ENCODE assay signal across 8 cellular contexts in the genomic region with DNA sequence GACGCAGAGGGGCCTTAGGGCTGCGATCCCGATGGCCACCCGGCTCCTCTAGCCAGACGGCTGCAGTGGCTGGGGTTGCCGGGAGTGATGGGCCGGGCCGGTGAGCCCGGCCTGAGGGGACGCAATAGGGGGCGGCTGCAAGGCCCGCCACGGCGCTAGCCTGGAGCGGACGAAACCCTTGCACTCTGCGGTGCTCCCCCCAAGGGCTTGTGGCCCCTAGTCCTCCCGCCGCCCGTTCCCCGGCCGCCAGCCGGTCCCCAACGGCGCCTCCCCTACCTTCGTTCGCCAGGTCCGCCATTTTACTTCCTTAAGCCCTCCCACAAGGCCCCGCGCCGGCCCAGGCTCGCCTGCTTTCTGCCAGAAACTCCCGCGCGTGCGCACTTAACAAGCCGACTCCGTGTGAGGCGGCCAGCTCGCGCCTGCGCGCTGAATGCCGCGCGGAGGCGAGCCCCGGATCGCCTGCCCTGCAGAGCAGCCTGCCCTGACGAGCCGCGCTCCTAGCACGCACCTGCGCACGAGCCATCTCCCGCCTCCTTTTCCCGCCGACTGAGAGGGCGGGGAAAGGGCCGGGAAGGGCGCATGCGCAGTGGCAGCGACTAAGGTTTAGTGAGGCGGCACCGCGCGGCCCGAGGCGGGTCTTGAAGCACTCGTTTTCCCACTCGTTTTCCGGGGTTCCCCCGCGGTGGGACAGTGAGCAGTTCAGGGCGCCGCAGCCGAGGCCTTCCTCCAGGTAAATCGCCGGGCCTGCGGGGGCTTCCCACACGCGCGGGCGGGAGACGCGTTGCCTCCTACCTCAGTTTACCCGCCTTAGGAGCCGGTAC. TPM values are rescaled to one million over a fixed set of nuclear protein-coding genes. Genes with fewer than 3 reads are reported as not detected.
DNase-seq lines count a peak whose midpoint lies in the region; ATAC-seq, FAIRE-seq and TF ChIP-seq lines count a peak whose summit lies in the region.

A gene with protein sequence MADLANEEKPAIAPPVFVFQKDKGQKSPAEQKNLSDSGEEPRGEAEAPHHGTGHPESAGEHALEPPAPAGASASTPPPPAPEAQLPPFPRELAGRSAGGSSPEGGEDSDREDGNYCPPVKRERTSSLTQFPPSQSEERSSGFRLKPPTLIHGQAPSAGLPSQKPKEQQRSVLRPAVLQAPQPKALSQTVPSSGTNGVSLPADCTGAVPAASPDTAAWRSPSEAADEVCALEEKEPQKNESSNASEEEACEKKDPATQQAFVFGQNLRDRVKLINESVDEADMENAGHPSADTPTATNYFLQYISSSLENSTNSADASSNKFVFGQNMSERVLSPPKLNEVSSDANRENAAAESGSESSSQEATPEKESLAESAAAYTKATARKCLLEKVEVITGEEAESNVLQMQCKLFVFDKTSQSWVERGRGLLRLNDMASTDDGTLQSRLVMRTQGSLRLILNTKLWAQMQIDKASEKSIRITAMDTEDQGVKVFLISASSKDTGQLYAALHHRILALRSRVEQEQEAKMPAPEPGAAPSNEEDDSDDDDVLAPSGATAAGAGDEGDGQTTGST (minus strand): TSS at position 356 of the 821 bp plus-strand sequence. CDS start 58 bp downstream, at position 298.

- ATAC-seq in GM21360 (IDR thresholded peaks at IDR 0.05; ENCODE audit: unreplicated experiment): peak; percentile 77

- DNase-seq in COLO668 (lab: John Stamatoyannopoulos, UW; ENCODE audit: unreplicated experiment) (peak; percentile 99), HT1080 (ENCODE audit: low read depth) (peak; percentile 99), NOMO-1 treated with DMSO at 0.1 percent for 48 hours (lab: John Stamatoyannopoulos, UW; ENCODE audit: unreplicated experiment) (peak; percentile 98), H1 (ENCODE audit: low read depth in 1 of 2, low spot score in 2 of 2) (peak; percentile 96 to 99), mesenchymal stem cell (peak; percentile 98)
- DNase-seq in activated CD8-positive, alpha-beta memory T cell treated with anti-CD3 and anti-CD28 coated beads for 48 hours (ENCODE audit: low read depth in 2 of 3, low spot score in 2 of 3): peak; percentile 92 to 99 (median 93)
- DNase-seq in stimulated activated CD8-positive, alpha-beta memory T cell treated with anti-CD3 and anti-CD28 coated beads, Interleukin-12 subunit alpha, Interleukin-12 subunit beta, amount 100 ng/mL, for 4 hours (ENCODE audit: low read depth): peak; percentile 99

- TF ChIP-seq EP300 in H1 (IDR thresholded peaks at IDR 0.05; ENCODE audit: borderline replicate concordance in 1 of 2, low read depth in 2 of 2, low read length in 2 of 2): no peak

- H4K8ac ChIP-seq in H1 (ENCODE audit: extremely low read depth, insufficient read depth, low read length) (peak within 1 kb of the TSS; percentile 97), mesenchymal stem cell (ENCODE audit: low read length) (peak within 1 kb of the TSS; percentile 86)

- no peak for TF ChIP-seq RAD21 in H1 (IDR thresholded peaks at IDR 0.05 in 1 of 2, conservative IDR thresholded peaks at IDR 0.05 in 1 of 2; ENCODE audit: low read depth in 2 of 2, low read length in 2 of 2)

- H3K79me1 ChIP-seq in H1 (ENCODE audit: low read depth, low read length) (peaks cover 27% of the 10 kb centered on the region), mesenchymal stem cell (replicated peaks; ENCODE audit: low read length, poor library complexity, severe bottlenecking) (peaks cover 10% of the 10 kb centered on the region)

- H3K9ac ChIP-seq in H1 (replicated peaks in 1 of 4; ENCODE audit: extremely low read depth in 1 of 4, low read depth in 3 of 4, low read length in 3 of 4) (peak within 1 kb of the TSS; percentile 91 to 94 (median 93)), mesenchymal stem cell (ENCODE audit: low read length) (peak within 1 kb of the TSS; percentile 94)

- H3K18ac ChIP-seq in H1 (ENCODE audit: extremely low read depth, low read length) (no peak within 1 kb of the TSS; the same call in 1 of the 2 replicates), mesenchymal stem cell (ENCODE audit: low read depth in 1 of 2, low read length in 2 of 2) (peak within 1 kb of the TSS; percentile 97 to 99)

- H3K27me3 ChIP-seq in H1 (replicated peaks in 1 of 4; ENCODE audit: control insufficient read depth in 3 of 4, extremely low read depth in 1 of 4, insufficient read depth in 3 of 4, low read length in 3 of 4) (no peaks in the 10 kb centered on the region), mesenchymal stem cell (ENCODE audit: control insufficient read depth in 1 of 2, insufficient read depth in 1 of 2, low read length in 2 of 2) (no peaks in the 10 kb centered on the region)

- H3K14ac ChIP-seq in H1 (ENCODE audit: insufficient read length) (no peak within 1 kb of the TSS), mesenchymal stem cell (ENCODE audit: low read length in 2 of 2) (peak within 1 kb of the TSS in 1 of 2 experiments; percentile 98)

- TF ChIP-seq POLR2A in H1 (IDR thresholded peaks at IDR 0.05; ENCODE audit: control extremely low read depth in 1 of 2, low read depth in 2 of 2, low read length in 2 of 2): peak in 1 of 2 experiments; percentile 90; a peak in 2 of 3 replicates

- peak within 1 kb of the TSS; percentile 16; the same call in 1 of the 2 replicates for H2AK5ac ChIP-seq in H1 (ENCODE audit: low read depth, low read length)
- H2AK5ac ChIP-seq in mesenchymal stem cell (ENCODE audit: low read length, severe bottlenecking): no peak within 1 kb of the TSS

- H2BK12ac ChIP-seq in H1 (ENCODE audit: low read depth, low read length) (no peak within 1 kb of the TSS), mesenchymal stem cell (ENCODE audit: low read length in 2 of 2) (peak within 1 kb of the TSS in 1 of 2 experiments; percentile 94)

- WGBS in H1 (ENCODE audit: extremely low coverage in 1 of 2, insufficient coverage in 1 of 2, insufficient read length in 1 of 2, insufficient replicate concordance in 2 of 2, low coverage in 1 of 2, low lambda C conversion rate in 2 of 2, missing lambda C conversion rate in 1 of 2), 2 experiments: 1% methylated on average over 86 of the region's 88 CpGs; no CpG with 5 or more reads in 1 of the 2 experiments
- under 1% methylated on average over 86 of the region's 88 CpGs for WGBS in mesenchymal stem cell

- peaks cover 22 to 27% of the 10 kb centered on the region in 2 experiments for H4K20me1 ChIP-seq in H1 (replicated peaks in 1 of 2; ENCODE audit: control insufficient read depth in 1 of 2, insufficient read depth in 2 of 2, low read length in 2 of 2)

- peak within 1 kb of the TSS; percentile 86 for H4K5ac ChIP-seq in H1 (ENCODE audit: insufficient read length, low read depth, low read length)

- H2BK120ac ChIP-seq in H1 (replicated peaks; ENCODE audit: low read depth, low read length): no peak within 1 kb of the TSS
- H2BK120ac ChIP-seq in mesenchymal stem cell (ENCODE audit: low read depth, low read length): peak within 1 kb of the TSS; percentile 78

- H3K79me2 ChIP-seq in H1 (ENCODE audit: control insufficient read depth in 1 of 2, insufficient read depth in 2 of 2, low read length in 2 of 2): peaks cover 42 to 49% of the 10 kb centered on the region in 2 experiments

- peak within 1 kb of the TSS; percentile 83 for H3K56ac ChIP-seq in H1 (replicated peaks; ENCODE audit: insufficient read length, low read depth, low read length)

- TF ChIP-seq CTCF in H1 (IDR thresholded peaks at IDR 0.05; ENCODE audit: control extremely low read depth in 1 of 3, insufficient read depth in 1 of 3, low read depth in 1 of 3, low read length in 3 of 3): no peak

- H3K36me3 ChIP-seq in H1 (ENCODE audit: control insufficient read depth in 2 of 4, insufficient read depth in 4 of 4, low read length in 3 of 4): peaks cover 0 to 21% (median 7%) of the 10 kb centered on the region in 4 experiments; a peak in 6 of 8 replicates
- peaks cover 15 to 16% of the 10 kb centered on the region in 2 experiments for H3K36me3 ChIP-seq in mesenchymal stem cell (ENCODE audit: control insufficient read depth in 1 of 2, insufficient read depth in 2 of 2, low read depth in 1 of 2, low read length in 2 of 2)

- peak within 1 kb of the TSS; percentile 94 to 96 for H3K4me2 ChIP-seq in H1 (ENCODE audit: insufficient read depth in 1 of 2, low read depth in 2 of 2, low read length in 2 of 2)
- H3K4me2 ChIP-seq in mesenchymal stem cell (ENCODE audit: low read length, poor library complexity, severe bottlenecking): peak within 1 kb of the TSS; percentile 97

- no peaks in the 10 kb centered on the region for H3K9me3 ChIP-seq in H1 (ENCODE audit: insufficient read depth in 2 of 2, low read depth in 1 of 2, low read length in 1 of 2)
- no peaks in the 10 kb centered on the region for H3K9me3 ChIP-seq in mesenchymal stem cell (ENCODE audit: control insufficient read depth, low read length)

- H3K23ac ChIP-seq in H1 (ENCODE audit: insufficient read length) (no peak within 1 kb of the TSS), mesenchymal stem cell (ENCODE audit: low read length in 2 of 2) (peak within 1 kb of the TSS; percentile 26 to 99)

- H3K4ac ChIP-seq in H1 (replicated peaks; ENCODE audit: insufficient read length, low read depth, low read length) (no peak within 1 kb of the TSS), mesenchymal stem cell (ENCODE audit: low read depth in 1 of 2, low read length in 2 of 2) (peak within 1 kb of the TSS; percentile 98)

- H2BK20ac ChIP-seq in H1 (ENCODE audit: low read length): no peak within 1 kb of the TSS

- H2BK15ac ChIP-seq in H1 (ENCODE audit: low read length) (no peak within 1 kb of the TSS), mesenchymal stem cell (ENCODE audit: low read depth, poor library complexity, severe bottlenecking) (peak within 1 kb of the TSS; percentile 54)

- H3K23me2 ChIP-seq in H1 (ENCODE audit: low read depth, low read length): peaks cover 6% of the 10 kb centered on the region; the same call in 1 of the 2 replicates

- H2AFZ ChIP-seq in H1 (ENCODE audit: low read length) (no peak within 1 kb of the TSS; the same call in 1 of the 2 replicates), mesenchymal stem cell (ENCODE audit: low read depth, low read length) (peak within 1 kb of the TSS; percentile 95)

- H4K91ac ChIP-seq in H1 (replicated peaks; ENCODE audit: insufficient read length, low read length) (peak within 1 kb of the TSS; percentile 40), mesenchymal stem cell (ENCODE audit: low read length) (peak within 1 kb of the TSS; percentile 92)

- H3K4me1 ChIP-seq in H1 (replicated peaks in 1 of 4; ENCODE audit: control insufficient read depth in 3 of 4, insufficient read depth in 4 of 4, low read length in 3 of 4): peaks cover 0 to 13% (median 7%) of the 10 kb centered on the region in 4 experiments; a peak in 5 of 7 replicates
- peaks cover 29% of the 10 kb centered on the region for H3K4me1 ChIP-seq in mesenchymal stem cell (ENCODE audit: control insufficient read depth, insufficient read depth, low read depth, low read length)

- H2BK5ac ChIP-seq in H1 (ENCODE audit: low read depth, low read length) (peak within 1 kb of the TSS; percentile 93), mesenchymal stem cell (ENCODE audit: low read depth, low read length, poor library complexity, severe bottlenecking) (no peak within 1 kb of the TSS)

- H3K4me3 ChIP-seq in H1 (ENCODE audit: extremely low read depth in 1 of 4, insufficient read depth in 2 of 4, low read depth in 3 of 4, low read length in 4 of 4) (peak within 1 kb of the TSS; percentile 85 to 97 (median 89)), mesenchymal stem cell (ENCODE audit: insufficient read depth in 1 of 2, low read depth in 1 of 2, low read length in 2 of 2) (peak within 1 kb of the TSS; percentile 81 to 97)

- CTCF ChIA-PET in H1 (lab: Charles Lee; ENCODE audit: partially characterized antibody): interaction anchor here (2.8 to 13.2 kb wide), 3 partner anchors 10 to 40 kb away, joined by 12 to 306 read pairs (median 22); no protein-coding TSS in a partner anchor

- H3K27ac ChIP-seq in H1 (ENCODE audit: low read depth, low read length) (peak within 1 kb of the TSS; percentile 94), mesenchymal stem cell (ENCODE audit: low read length, poor library complexity, severe bottlenecking) (peak within 1 kb of the TSS; percentile 50)

- POLR2A ChIA-PET in H1 (lab: Charles Lee; ENCODE audit: partially characterized antibody): interaction anchor here (0.9 to 3.4 kb wide), 14 partner anchors 8 to 221 kb away, joined by 3 to 16 read pairs (median 4); a partner anchor contains a TSS

- FAIRE-seq in H1 (lab: Jason Lieb, UNC): no peak

RNA-seq across cellular contexts. Expression of the gene that starts here (rescaled TPM):
- 61.9 and 89.2 TPM in 2 replicates for total RNA-seq in HT1080 (2014; rRNA removed; shearing (Covaris generic))
- polyA plus RNA-seq in HT1080 (2015; cell fraction: cytosol; rRNA removed): 51.5 and 58.4 TPM in 2 replicates
- 99.7 and 103 TPM in 2 replicates for polyA plus RNA-seq in HT1080 (2015; cell fraction: nucleus; rRNA removed)
- 87.0 and 95.4 TPM in 2 replicates for total RNA-seq in H1 (2021; fragmentation: NEBNext Ultra II Directional; extraction: Animal tissue kit (Norgen Biotek cat#: 25700))
- polyA plus RNA-seq in H1 (2011; rRNA removed): 122 and 159 TPM in 2 replicates
- polyA plus RNA-seq in H1 (2011; cell fraction: cytosol; rRNA removed): 120 TPM
- 149 TPM for polyA plus RNA-seq in H1 (2011; cell fraction: nucleus; rRNA removed)
- polyA plus RNA-seq in H1 (2012, experiment 1 of 2): 62.4 to 96.0 TPM (median 89.7 TPM) in 4 replicates
- polyA plus RNA-seq in H1 (2012, experiment 2 of 2): 57.9 TPM
- 102 TPM for polyA plus RNA-seq in H1 (2013, experiment 1 of 2)
- 98.7 TPM for polyA plus RNA-seq in H1 (2013, experiment 2 of 2)
- polyA minus RNA-seq in H1 (2011; rRNA and poly(A)+ RNA removed): 52.2 and 53.3 TPM in 2 replicates
- polyA minus RNA-seq in H1 (2011; cell fraction: cytosol; rRNA and poly(A)+ RNA removed): 65.6 TPM
- 34.1 TPM for polyA minus RNA-seq in H1 (2011; cell fraction: nucleus; rRNA and poly(A)+ RNA removed)
- 80.2 TPM for polyA plus RNA-seq in mesenchymal stem cell (2013, experiment 1 of 2)
- polyA plus RNA-seq in mesenchymal stem cell (2013, experiment 2 of 2): 75.1 TPM

Comparison
In these comparisons a context has a peak if more than half of its experiments do, and no peak if none do; other contexts are left out.
1. Peak in every context shown above with its lines: DNase-seq, ATAC-seq, H3K4me3 ChIP-seq and H3K27ac ChIP-seq.